In genomic region chr1:50610563-50610962, GRCh38 we compare ENCODE assay signal across 10 cellular contexts.
A peak's percentile ranks its signal among the peaks of the same experiment; 100 is the strongest.
DNase-seq lines count a peak whose midpoint lies in the region; ATAC-seq, FAIRE-seq and TF ChIP-seq lines count a peak whose summit lies in the region.
"Had no signal": no experiment of that assay in that cellular context is flagged by ENCODE, and none has a peak within 500 bp of the region (broad histone marks: within the 10 kb centered on the region; RNA-seq: fewer than 3 reads in every experiment).

No MANE protein-coding gene starts in this region.

- H3K4me1 ChIP-seq in left lung (no peaks in the 10 kb centered on the region), kidney (ENCODE audit: control insufficient read depth in 1 of 2, insufficient read depth in 1 of 2, low read depth in 1 of 2, low read length in 2 of 2) (no peaks in the 10 kb centered on the region)
- peaks cover 0 to 5% of the 10 kb centered on the region in 2 donors for H3K4me1 ChIP-seq in naive thymus-derived CD4-positive, alpha-beta T cell (ENCODE audit: control insufficient read depth in 2 of 2, insufficient read depth in 2 of 2, low read length in 2 of 2)

- peak; percentile 73 for ATAC-seq in GM19023 (IDR thresholded peaks at IDR 0.05; ENCODE audit: unreplicated experiment)
- ATAC-seq in HG03159 (IDR thresholded peaks at IDR 0.05; ENCODE audit: unreplicated experiment) = peak; percentile 68
- ATAC-seq in left lung = peak; percentile 71
- no peak for ATAC-seq in naive thymus-derived CD4-positive, alpha-beta T cell

- H3K4me3 ChIP-seq in left lung (no peak overlapping the region), kidney (ENCODE audit: low read length in 2 of 2) (no peak overlapping the region)
- no peak overlapping the region for H3K4me3 ChIP-seq in naive thymus-derived CD4-positive, alpha-beta T cell (ENCODE audit: low read length)

- H3K9ac ChIP-seq in kidney (ENCODE audit: low read length in 2 of 2) = no peak overlapping the region

- peaks cover 0 to 11% (median 0%) of the 10 kb centered on the region in 7 donors for H3K4me1 Mint-ChIP-seq in naive thymus-derived CD4-positive, alpha-beta T cell
- peaks cover 6% of the 10 kb centered on the region for H3K4me1 Mint-ChIP-seq in activated T-cell treated with anti-CD3 and anti-CD28 coated beads, Interleukin-2, amount 50 U/mL, for 24 hours (ENCODE audit: low read depth)

- CTCF ChIA-PET in naive thymus-derived CD4-positive, alpha-beta T cell (lab: Charles Lee) = no interaction called here

- H3K9me3 Mint-ChIP-seq in naive thymus-derived CD4-positive, alpha-beta T cell = peaks cover 0 to 3% (median 0%) of the 10 kb centered on the region in 11 donors
- H3K9me3 Mint-ChIP-seq in activated T-cell treated with anti-CD3 and anti-CD28 coated beads, Interleukin-2, amount 50 U/mL, for 24 hours = no peaks in the 10 kb centered on the region

- H3K27ac Mint-ChIP-seq in naive thymus-derived CD4-positive, alpha-beta T cell = no peak overlapping the region
- no peak overlapping the region for H3K27ac Mint-ChIP-seq in activated T-cell treated with anti-CD3 and anti-CD28 coated beads, Interleukin-2, amount 50 U/mL, for 24 hours

- H3K27me3 ChIP-seq in left lung = no peaks in the 10 kb centered on the region
- no peaks in the 10 kb centered on the region for H3K27me3 ChIP-seq in naive thymus-derived CD4-positive, alpha-beta T cell (ENCODE audit: control insufficient read depth in 2 of 2, insufficient read depth in 2 of 2, low read length in 2 of 2)

- no peak overlapping the region for H3K4me3 Mint-ChIP-seq in naive thymus-derived CD4-positive, alpha-beta T cell
- H3K4me3 Mint-ChIP-seq in activated T-cell treated with anti-CD3 and anti-CD28 coated beads, Interleukin-2, amount 50 U/mL, for 24 hours = no peak overlapping the region

- DNase-seq in NCI-H2171 (lab: John Stamatoyannopoulos, UW) (peak; percentile 93), left lung (no peak), H4 (ENCODE audit: low spot score) (no peak), kidney (no peak)
- DNase-seq in naive thymus-derived CD4-positive, alpha-beta T cell = no peak
- DNase-seq in activated T-cell treated with anti-CD3 and anti-CD28 coated beads, Interleukin-2, amount 50 U/mL, for 24 hours = no peak
- DNase-seq: head of caudate nucleus had no signal

- FAIRE-seq in kidney (lab: Jason Lieb, UNC) = no peak
- FAIRE-seq: colon had no signal

- H3K36me3 ChIP-seq in left lung = no peaks in the 10 kb centered on the region
- H3K36me3 ChIP-seq in naive thymus-derived CD4-positive, alpha-beta T cell (ENCODE audit: control insufficient read depth in 2 of 3, insufficient read depth in 3 of 3, low read length in 3 of 3) = no peaks in the 10 kb centered on the region
- H3K36me3 ChIP-seq in kidney (ENCODE audit: control insufficient read depth in 1 of 2, insufficient read depth in 2 of 2, low read length in 2 of 2) = no peaks in the 10 kb centered on the region

- H3K9me3 ChIP-seq in left lung = no peaks in the 10 kb centered on the region
- no peaks in the 10 kb centered on the region for H3K9me3 ChIP-seq in naive thymus-derived CD4-positive, alpha-beta T cell (ENCODE audit: control insufficient read depth in 2 of 3, low read length in 3 of 3)
- H3K9me3 ChIP-seq in kidney (ENCODE audit: control insufficient read depth in 1 of 2, low read length in 2 of 2) = no peaks in the 10 kb centered on the region

- H3K36me3 Mint-ChIP-seq in naive thymus-derived CD4-positive, alpha-beta T cell = peaks cover 0 to 21% (median 4%) of the 10 kb centered on the region in 5 donors
- H3K36me3 Mint-ChIP-seq in activated T-cell treated with anti-CD3 and anti-CD28 coated beads, Interleukin-2, amount 50 U/mL, for 24 hours (ENCODE audit: low read depth) = peaks cover 43% of the 10 kb centered on the region

- TF ChIP-seq CTCF in left lung (IDR thresholded peaks at IDR 0.05) = no peak
- TF ChIP-seq CTCF in kidney (IDR thresholded peaks at IDR 0.05; ENCODE audit: borderline replicate concordance, extremely low read depth, insufficient read depth) = no peak

- POLR2A ChIA-PET in naive thymus-derived CD4-positive, alpha-beta T cell (lab: Charles Lee) = no interaction called here

- no peaks in the 10 kb centered on the region for H3K27me3 Mint-ChIP-seq in naive thymus-derived CD4-positive, alpha-beta T cell
- no peaks in the 10 kb centered on the region for H3K27me3 Mint-ChIP-seq in activated T-cell treated with anti-CD3 and anti-CD28 coated beads, Interleukin-2, amount 50 U/mL, for 24 hours

- no peak overlapping the region for H3K27ac ChIP-seq in left lung
- no peak overlapping the region for H3K27ac ChIP-seq in naive thymus-derived CD4-positive, alpha-beta T cell (ENCODE audit: low read depth, low read length)
- no peak overlapping the region for H3K27ac ChIP-seq in kidney (ENCODE audit: low read depth in 2 of 2, low read length in 2 of 2)

- intact Hi-C loops in left lung (cut with DNase I) = no loop called here
- intact Hi-C loops in naive thymus-derived CD4-positive, alpha-beta T cell (cut with micrococcal nuclease) = no loop called here
- intact Hi-C loops in kidney (cut with DNase I) = no loop called here
